In the genomic region with DNA sequence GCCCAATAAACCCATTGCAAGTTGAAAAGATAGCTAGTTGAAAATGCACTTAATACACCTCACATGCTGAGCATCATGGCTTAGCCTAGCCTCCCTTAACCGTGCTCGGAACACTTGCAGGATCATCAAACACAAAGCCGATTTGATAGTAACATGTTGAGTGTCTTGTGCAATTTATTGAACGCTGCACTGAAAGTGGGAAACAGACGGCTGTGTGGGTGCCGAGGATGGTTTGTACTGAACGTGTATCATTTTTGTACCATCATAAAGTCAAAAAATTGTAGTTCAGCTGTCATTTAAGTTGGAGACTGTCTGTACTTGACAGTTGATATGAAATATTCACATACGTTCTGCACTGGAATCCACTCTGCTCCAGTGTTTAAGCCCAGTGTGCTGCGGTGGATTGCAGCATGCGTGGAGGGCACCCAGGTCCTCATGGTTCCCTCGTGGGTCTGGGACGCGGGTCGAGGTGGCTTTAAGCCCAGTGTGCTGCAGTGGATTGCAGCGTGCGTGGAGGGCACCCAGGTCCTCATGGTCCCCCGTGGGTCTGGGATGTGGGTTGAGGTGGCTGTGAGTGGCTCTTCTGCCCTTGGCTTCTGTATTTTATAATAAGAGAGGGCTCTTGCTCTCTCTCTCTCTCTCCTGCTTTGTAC, we compare ENCODE assay signal across 15 cellular contexts.
DNase-seq lines count a peak whose midpoint lies in the region; ATAC-seq, FAIRE-seq and TF ChIP-seq lines count a peak whose summit lies in the region.
"Had no signal": no experiment of that assay in that cellular context is flagged by ENCODE, and none has a peak within 500 bp of the region (broad histone marks: within the 10 kb centered on the region; RNA-seq: fewer than 3 reads in every experiment).

No MANE protein-coding gene starts in this region.

- DNase-seq in AG08396 (ENCODE audit: low spot score) (peak; percentile 49), astrocyte (ENCODE audit: low read depth) (no peak), HepG2 (ENCODE audit: low spot score) (peak; percentile 15), NCI-H1105 (lab: John Stamatoyannopoulos, UW) (no peak), DMS79 treated with DMSO at 0.1 percent for 48 hours (lab: John Stamatoyannopoulos, UW) (no peak)
- no peak for DNase-seq in activated CD4-positive, CD25-positive, alpha-beta regulatory T cell treated with anti-CD3 and anti-CD28 coated beads, Interleukin-2, amount 50 U/mL, for 72 hours
- DNase-seq in activated naive CD8-positive, alpha-beta T cell treated with anti-CD3 and anti-CD28 coated beads, Interleukin-2, amount 50 U/mL, for 24 hours, result no peak
- DNase-seq: esophagus squamous epithelium; NCI-H526; stimulated activated CD4-positive, alpha-beta T cell treated with anti-CD3 and anti-CD28 coated beads, Interleukin-4, amount 100 ng/mL, for 4 hours had no signal

- CTCF ChIA-PET in HepG2 (lab: Yijun Ruan, JAX; ENCODE audit: low intra/inter-chr PET ratio, low total read pairs), result no interaction called here

- no peak overlapping the region for H3K4me3 Mint-ChIP-seq in astrocyte (ENCODE audit: unreplicated experiment)
- H3K4me3 Mint-ChIP-seq in activated naive CD8-positive, alpha-beta T cell treated with anti-CD3 and anti-CD28 coated beads, Interleukin-2, amount 50 U/mL, for 24 hours, result no peak overlapping the region
- H3K4me3 Mint-ChIP-seq: activated naive CD8-positive, alpha-beta T cell; IgD-negative memory B cell; stimulated activated naive CD8-positive, alpha-beta T cell treated with anti-CD3 and anti-CD28 coated beads, Interleukin-15, Interleukin-2, amounts not matched to agents 100 ng/mL and 50 ng/mL, for 24 hours had no signal

- H3K4me1 Mint-ChIP-seq in astrocyte (ENCODE audit: low read depth, unreplicated experiment), result no peaks in the 10 kb centered on the region
- no peaks in the 10 kb centered on the region for H3K4me1 Mint-ChIP-seq in activated naive CD8-positive, alpha-beta T cell treated with anti-CD3 and anti-CD28 coated beads, Interleukin-2, amount 50 U/mL, for 24 hours

- TF ChIP-seq POLR2A in HepG2 (IDR thresholded peaks at IDR 0.05; ENCODE audit: insufficient read depth in 1 of 2, low read depth in 2 of 2, low read length in 2 of 2), result no peak

- 18% methylated on average over 17 of the region's 17 CpGs for WGBS in HepG2 (ENCODE audit: low lambda C conversion rate)

- H4K20me1 ChIP-seq in astrocyte (ENCODE audit: insufficient read depth, low read length) (peaks cover 39% of the 10 kb centered on the region), HepG2 (ENCODE audit: insufficient read depth, low read length) (no peaks in the 10 kb centered on the region)

- no peak for TF ChIP-seq RAD21 in HepG2 (CRISPR knock-in tag; IDR thresholded peaks at IDR 0.05)

- no TSS peak for BruUV-seq in HepG2 (replicated peaks; lab: Mats Ljungman, UMichigan)

- peaks cover 4% of the 10 kb centered on the region for H3K4me1 ChIP-seq in astrocyte (ENCODE audit: insufficient read depth, low read length)
- no peaks in the 10 kb centered on the region for H3K4me1 ChIP-seq in HepG2 (ENCODE audit: insufficient read depth, low read length)
- H3K4me1 ChIP-seq: esophagus squamous epithelium, SJCRH30 had no signal

- H2AFZ ChIP-seq in astrocyte (ENCODE audit: low read depth, low read length) (no peak overlapping the region), HepG2 (ENCODE audit: low read length) (no peak overlapping the region)

- TF ChIP-seq EP300 in HepG2 (IDR thresholded peaks at IDR 0.05; ENCODE audit: low read depth in 2 of 2, low read length in 2 of 2) (no peak), HepG2 (CRISPR knock-in tag; IDR thresholded peaks at IDR 0.05; ENCODE audit: borderline replicate concordance) (no peak)

- H3K36me3 ChIP-seq in astrocyte (ENCODE audit: insufficient read depth, low read length) (no peaks in the 10 kb centered on the region), HepG2 (replicated peaks in 1 of 2; ENCODE audit: control insufficient read depth in 1 of 2, insufficient read depth in 2 of 2, low read length in 2 of 2) (no peaks in the 10 kb centered on the region)
- H3K36me3 ChIP-seq: esophagus squamous epithelium, SJCRH30 had no signal

- in situ Hi-C loops in HepG2 (cut with HindIII; ENCODE audit: extremely low pct_ligation_motif_present, low pct_unique_long_range_greater_than_20kb), result no loop called here

- peaks cover 1% of the 10 kb centered on the region for H3K9me3 Mint-ChIP-seq in astrocyte (ENCODE audit: unreplicated experiment)
- no peaks in the 10 kb centered on the region for H3K9me3 Mint-ChIP-seq in activated naive CD8-positive, alpha-beta T cell treated with anti-CD3 and anti-CD28 coated beads, Interleukin-2, amount 50 U/mL, for 24 hours
- H3K9me3 Mint-ChIP-seq: stimulated activated naive CD8-positive, alpha-beta T cell treated with anti-CD3 and anti-CD28 coated beads, Interleukin-15, Interleukin-2, amounts not matched to agents 100 ng/mL and 50 ng/mL, for 24 hours had no signal

- H3K27ac ChIP-seq in astrocyte (ENCODE audit: low read depth, low read length) (no peak overlapping the region), HepG2 (ENCODE audit: extremely low read length, insufficient read depth, low read length) (no peak overlapping the region)
- H3K27ac ChIP-seq: esophagus squamous epithelium, SJCRH30 had no signal

- peak; percentile 81 for ATAC-seq in GM18907 (IDR thresholded peaks at IDR 0.05; ENCODE audit: unreplicated experiment)
- ATAC-seq in HepG2, result peak; percentile 74
- no peak for ATAC-seq in activated naive CD8-positive, alpha-beta T cell treated with anti-CD3 and anti-CD28 coated beads, Interleukin-2, amount 50 U/mL, for 24 hours

- H3K27ac Mint-ChIP-seq in astrocyte (ENCODE audit: unreplicated experiment), result no peak overlapping the region
- no peak overlapping the region for H3K27ac Mint-ChIP-seq in activated naive CD8-positive, alpha-beta T cell treated with anti-CD3 and anti-CD28 coated beads, Interleukin-2, amount 50 U/mL, for 24 hours
- H3K27ac Mint-ChIP-seq: activated naive CD8-positive, alpha-beta T cell; IgD-negative memory B cell; stimulated activated naive CD8-positive, alpha-beta T cell treated with anti-CD3 and anti-CD28 coated beads, Interleukin-15, Interleukin-2, amounts not matched to agents 100 ng/mL and 50 ng/mL, for 24 hours had no signal

- H3K27me3 ChIP-seq in astrocyte (ENCODE audit: insufficient read depth, low read length) (no peaks in the 10 kb centered on the region), HepG2 (ENCODE audit: control insufficient read depth in 1 of 2, insufficient read depth in 2 of 2, low read length in 2 of 2) (peaks cover 9 to 33% of the 10 kb centered on the region in 2 experiments; a peak in 3 of 5 replicates)

- intact Hi-C loops in HepG2 (cut with micrococcal nuclease; ENCODE audit: unreplicated experiment), result no loop called here

- H3K4me3 ChIP-seq in astrocyte (ENCODE audit: insufficient read depth, low read depth, low read length), result no peak overlapping the region
- no peak overlapping the region for H3K4me3 ChIP-seq in HepG2 (replicated peaks in 1 of 3; ENCODE audit: insufficient read depth in 1 of 3, low read depth in 2 of 3, low read length in 3 of 3)
- H3K4me3 ChIP-seq: esophagus squamous epithelium, SJCRH30 had no signal

- FAIRE-seq in astrocyte (lab: Jason Lieb, UNC) (peak; percentile 80), HepG2 (lab: Jason Lieb, UNC) (peak; percentile 48)

- no peak overlapping the region for H3K9ac ChIP-seq in astrocyte (ENCODE audit: low read length)
- no peak overlapping the region for H3K9ac ChIP-seq in HepG2 (ENCODE audit: insufficient read depth, low read depth, low read length)

- H3K36me3 Mint-ChIP-seq in astrocyte (ENCODE audit: low read depth, unreplicated experiment), result no peaks in the 10 kb centered on the region
- no peaks in the 10 kb centered on the region for H3K36me3 Mint-ChIP-seq in activated naive CD8-positive, alpha-beta T cell treated with anti-CD3 and anti-CD28 coated beads, Interleukin-2, amount 50 U/mL, for 24 hours (ENCODE audit: low read depth)
- H3K36me3 Mint-ChIP-seq: activated naive CD8-positive, alpha-beta T cell had no signal

- POLR2A ChIA-PET in HepG2 (lab: Yijun Ruan, JAX), result no interaction called here

- peaks cover 2% of the 10 kb centered on the region for H3K9me3 ChIP-seq in astrocyte (ENCODE audit: insufficient read depth, low read depth, low read length)
- H3K9me3 ChIP-seq in HepG2 (ENCODE audit: low read length), result no peaks in the 10 kb centered on the region
- H3K9me3 ChIP-seq: esophagus squamous epithelium, SJCRH30 had no signal

- TF ChIP-seq CTCF in astrocyte (IDR thresholded peaks at IDR 0.05; ENCODE audit: insufficient read depth, low read depth, low read length) (no peak), HepG2 (CRISPR knock-in tag; IDR thresholded peaks at IDR 0.05) (no peak)

- peaks cover 51% of the 10 kb centered on the region for H3K27me3 Mint-ChIP-seq in astrocyte (ENCODE audit: low read depth, unreplicated experiment)
- H3K27me3 Mint-ChIP-seq in activated naive CD8-positive, alpha-beta T cell treated with anti-CD3 and anti-CD28 coated beads, Interleukin-2, amount 50 U/mL, for 24 hours, result no peaks in the 10 kb centered on the region
- H3K27me3 Mint-ChIP-seq: activated naive CD8-positive, alpha-beta T cell; IgD-negative memory B cell; stimulated activated naive CD8-positive, alpha-beta T cell treated with anti-CD3 and anti-CD28 coated beads, Interleukin-15, Interleukin-2, amounts not matched to agents 100 ng/mL and 50 ng/mL, for 24 hours had no signal

- H3K79me2 ChIP-seq in astrocyte (ENCODE audit: insufficient read depth, low read length) (peaks cover 6% of the 10 kb centered on the region), HepG2 (ENCODE audit: insufficient read depth, low read length) (no peaks in the 10 kb centered on the region)

- no peak overlapping the region for H3K4me2 ChIP-seq in astrocyte (ENCODE audit: low read length)
- no peak overlapping the region for H3K4me2 ChIP-seq in HepG2 (ENCODE audit: low read depth, low read length)

TF ChIP-seq in HepG2, 621 proteins besides CTCF, POLR2A, EP300 and RAD21 (continues in another document):
- TF ChIP-seq ZGPAT (CRISPR knock-in tag; IDR thresholded peaks at IDR 0.05) (no peak), NRL (CRISPR knock-in tag; IDR thresholded peaks at IDR 0.05; ENCODE audit: borderline replicate concordance) (peak; percentile 21; the same call in 1 of the 2 replicates)

Comparison
In these comparisons a context has a peak if more than half of its experiments do, and no peak if none do; other contexts are left out.
1. DNase-seq: peak in AG08396 (single experiment) and HepG2 (single experiment); none in astrocyte (single experiment), NCI-H1105 (single experiment), activated CD4-positive, CD25-positive, alpha-beta regulatory T cell treated with anti-CD3 and anti-CD28 coated beads, Interleukin-2, amount 50 U/mL, for 72 hours (single experiment), DMS79 treated with DMSO at 0.1 percent for 48 hours (single experiment) and activated naive CD8-positive, alpha-beta T cell treated with anti-CD3 and anti-CD28 coated beads, Interleukin-2, amount 50 U/mL, for 24 hours (single experiment).